ENCODE assay signal across 18 cellular contexts in genomic region chr10:43223056-43223455, GRCh38.
"Had no signal": no experiment of that assay in that cellular context is flagged by ENCODE, and none has a peak within 500 bp of the region (broad histone marks: within the 10 kb centered on the region; RNA-seq: fewer than 3 reads in every experiment).

No MANE protein-coding gene starts in this region.

- H3K9me3 ChIP-seq: right atrium auricular region, tibial artery had no signal

- H3K4me1 ChIP-seq: foreskin keratinocyte, right atrium auricular region had no signal

- H3K4me3 Mint-ChIP-seq: activated naive CD8-positive, alpha-beta T cell treated with anti-CD3 and anti-CD28 coated beads, Interleukin-2, amount 50 U/mL, for 24 hours; nephron progenitor cell had no signal

- H3K9me3 Mint-ChIP-seq: activated naive CD8-positive, alpha-beta T cell treated with anti-CD3 and anti-CD28 coated beads, Interleukin-2, amount 50 U/mL, for 24 hours; nephron progenitor cell had no signal

- H3K27ac Mint-ChIP-seq: activated naive CD8-positive, alpha-beta T cell treated with anti-CD3 and anti-CD28 coated beads, Interleukin-2, amount 50 U/mL, for 24 hours; nephron progenitor cell; progenitor cell of endocrine pancreas had no signal

- ATAC-seq: activated naive CD8-positive, alpha-beta T cell treated with anti-CD3 and anti-CD28 coated beads, Interleukin-2, amount 50 U/mL, for 24 hours; foreskin keratinocyte had no signal

- H3K27ac ChIP-seq: foreskin keratinocyte, right atrium auricular region, skin epidermis, tibial artery had no signal

- FAIRE-seq: urothelium cell line had no signal

- H3K27me3 ChIP-seq: right atrium auricular region had no signal

- DNase-seq: activated CD4-positive, alpha-beta T cell treated with anti-CD3 and anti-CD28 coated beads for 1 hour; activated CD4-positive, alpha-beta T cell treated with anti-CD3 and anti-CD28 coated beads, Interleukin-2, amount 50 U/mL, for 4 hours; activated naive CD4-positive, alpha-beta T cell; activated naive CD8-positive, alpha-beta T cell treated with anti-CD3 and anti-CD28 coated beads, Interleukin-2, amount 50 U/mL, for 24 hours; activated T-cell treated with anti-CD3 and anti-CD28 coated beads for 4 hours; cerebellar nuclear complex; effector memory CD4-positive, alpha-beta T cell; foreskin keratinocyte; nephron progenitor cell; occipital lobe; stimulated activated CD4-positive, alpha-beta T cell treated with anti-CD3 and anti-CD28 coated beads, Interleukin-15, amount 100 ng/mL, for 24 hours; stimulated activated CD4-positive, alpha-beta T cell treated with anti-CD3 and anti-CD28 coated beads, Interleukin-4, amount 100 ng/mL, for 1 hour; stimulated activated naive CD4-positive, alpha-beta T cell had no signal
